ENCODE assay signal across 1 cellular context in genomic region chr13:43545317-43545874, GRCh38.
TF ChIP-seq lines count a peak whose summit lies in the region.

No MANE protein-coding gene starts in this region.

TF ChIP-seq in HepG2, 621 proteins besides CTCF, POLR2A, EP300 and RAD21 (continued from another document):
- no peak for TF ChIP-seq SKI (IDR thresholded peaks at IDR 0.05; ENCODE audit: partially characterized antibody)
- no peak for TF ChIP-seq ZMYM2 (CRISPR knock-in tag; IDR thresholded peaks at IDR 0.05)
- TF ChIP-seq MED8 (CRISPR knock-in tag; IDR thresholded peaks at IDR 0.05; ENCODE audit: insufficient replicate concordance) = no peak
- TF ChIP-seq FOXJ3 (CRISPR knock-in tag; IDR thresholded peaks at IDR 0.05; ENCODE audit: borderline replicate concordance) = no peak
- TF ChIP-seq MED13 (CRISPR knock-in tag; IDR thresholded peaks at IDR 0.05) = no peak
- no peak for TF ChIP-seq ZBTB2 (CRISPR knock-in tag; IDR thresholded peaks at IDR 0.05; ENCODE audit: low read depth)
- TF ChIP-seq BHLHE40 (IDR thresholded peaks at IDR 0.05; ENCODE audit: low read length) = no peak
- TF ChIP-seq DR1 (CRISPR knock-in tag; IDR thresholded peaks at IDR 0.05) = no peak
- no peak for TF ChIP-seq ELF1 (CRISPR knock-in tag; IDR thresholded peaks at IDR 0.05)
- TF ChIP-seq ZNF296 (CRISPR knock-in tag; conservative IDR thresholded peaks at IDR 0.05) = no peak
- TF ChIP-seq HES4 (CRISPR knock-in tag; IDR thresholded peaks at IDR 0.05; ENCODE audit: borderline replicate concordance) = no peak
- TF ChIP-seq SNAPC5 (CRISPR knock-in tag; IDR thresholded peaks at IDR 0.05; ENCODE audit: borderline replicate concordance) = no peak
- no peak for TF ChIP-seq SIN3B (IDR thresholded peaks at IDR 0.05; ENCODE audit: low read length)
- TF ChIP-seq SUZ12 (IDR thresholded peaks at IDR 0.05; ENCODE audit: low read depth, low read length) = no peak
- TF ChIP-seq SMAD3 (CRISPR knock-in tag; IDR thresholded peaks at IDR 0.05) = no peak
- no peak for TF ChIP-seq RCOR2 (CRISPR knock-in tag; IDR thresholded peaks at IDR 0.05)
